10 cellular contexts compared by ENCODE assay signal in genomic region chr1:29271724-29272123, GRCh38. TPM values are rescaled to one million over a fixed set of nuclear protein-coding genes. Genes with fewer than 3 reads are reported as not detected.
DNase-seq lines count a peak whose midpoint lies in the region; ATAC-seq and TF ChIP-seq lines count a peak whose summit lies in the region.
"Had no signal": no experiment of that assay in that cellular context is flagged by ENCODE, and none has a peak within 500 bp of the region (broad histone marks: within the 10 kb centered on the region; RNA-seq: fewer than 3 reads in every experiment).

No MANE protein-coding gene starts in this region.

- ATAC-seq in thoracic aorta (ENCODE audit: insufficient number of reproducible peaks, low FRiP score, low read depth) (no peak), GM18870 (IDR thresholded peaks at IDR 0.05; ENCODE audit: unreplicated experiment) (no peak)
- no peak for ATAC-seq in stimulated activated naive CD8-positive, alpha-beta T cell treated with anti-CD3 and anti-CD28 coated beads, Interleukin-15, amount 100 ng/mL, for 72 hours

- H3K9me3 ChIP-seq in iPS-18a (ENCODE audit: control insufficient read depth, low read depth, low read length) (no peaks in the 10 kb centered on the region), thoracic aorta (no peaks in the 10 kb centered on the region)

- DNase-seq in HT-29 (ENCODE audit: low spot score) (peak; percentile 54), T47D (ENCODE audit: low read depth in 1 of 2, low spot score in 1 of 2) (peak; percentile 52 to 89), thoracic aorta (ENCODE audit: low spot score) (no peak), T-helper 9 cell (no peak), G401 (ENCODE audit: low spot score) (no peak)
- no peak for DNase-seq in stimulated activated naive CD8-positive, alpha-beta T cell treated with anti-CD3 and anti-CD28 coated beads, Interleukin-15, amount 100 ng/mL, for 72 hours
- DNase-seq: activated naive CD8-positive, alpha-beta T cell treated with anti-CD3 and anti-CD28 coated beads for 36 hours; NK-92 treated with Interleukin-12 subunit alpha and Interleukin-12 subunit beta, amount 100 ng/mL, for 24 hours had no signal

- H3K9me3 Mint-ChIP-seq in stimulated activated naive CD8-positive, alpha-beta T cell treated with anti-CD3 and anti-CD28 coated beads, Interleukin-15, amount 100 ng/mL, for 72 hours: no peaks in the 10 kb centered on the region
- H3K9me3 Mint-ChIP-seq: activated naive CD8-positive, alpha-beta T cell treated with anti-CD3 and anti-CD28 coated beads for 36 hours had no signal

- H3K27ac Mint-ChIP-seq in stimulated activated naive CD8-positive, alpha-beta T cell treated with anti-CD3 and anti-CD28 coated beads, Interleukin-15, amount 100 ng/mL, for 72 hours: peak overlapping the region in 1 of 2 donors; percentile 37
- H3K27ac Mint-ChIP-seq: activated naive CD8-positive, alpha-beta T cell treated with anti-CD3 and anti-CD28 coated beads for 36 hours had no signal

- TF ChIP-seq CTCF in thoracic aorta (IDR thresholded peaks at IDR 0.05): no peak

- H3K4me1 ChIP-seq in iPS-18a (ENCODE audit: control insufficient read depth, low read depth, low read length): peaks cover 14% of the 10 kb centered on the region
- H3K4me1 ChIP-seq in thoracic aorta (ENCODE audit: control insufficient read depth in 1 of 2, low read depth in 2 of 2): peaks cover 6 to 13% of the 10 kb centered on the region in 2 donors

- H3K27me3 ChIP-seq in iPS-18a (ENCODE audit: control insufficient read depth, insufficient read depth, low read length) (no peaks in the 10 kb centered on the region), thoracic aorta (replicated peaks; ENCODE audit: insufficient read depth) (no peaks in the 10 kb centered on the region)

- H3K36me3 ChIP-seq in iPS-18a (ENCODE audit: control insufficient read depth, low read depth, low read length) (no peaks in the 10 kb centered on the region), thoracic aorta (peaks cover 4% of the 10 kb centered on the region)

- H3K4me3 Mint-ChIP-seq in stimulated activated naive CD8-positive, alpha-beta T cell treated with anti-CD3 and anti-CD28 coated beads, Interleukin-15, amount 100 ng/mL, for 72 hours: no peak overlapping the region
- H3K4me3 Mint-ChIP-seq: activated naive CD8-positive, alpha-beta T cell treated with anti-CD3 and anti-CD28 coated beads for 36 hours had no signal

- H3K9ac ChIP-seq in iPS-18a (ENCODE audit: low read length): no peak overlapping the region

- H3K27ac ChIP-seq in iPS-18a (ENCODE audit: low read length): no peak overlapping the region
- no peak overlapping the region for H3K27ac ChIP-seq in thoracic aorta

- H3K4me3 ChIP-seq in iPS-18a (ENCODE audit: low read length): peak overlapping the region; percentile 26
- peak overlapping the region; percentile 43 for H3K4me3 ChIP-seq in thoracic aorta

- in situ Hi-C loops in T47D (cut with HindIII; ENCODE audit: low pct_unique_long_range_greater_than_20kb, low sequenced_read_pairs): no loop called here
- in situ Hi-C loops in G401 (cut with HindIII; ENCODE audit: low sequenced_read_pairs): no loop called here

- peaks cover 58% of the 10 kb centered on the region for H3K27me3 Mint-ChIP-seq in stimulated activated naive CD8-positive, alpha-beta T cell treated with anti-CD3 and anti-CD28 coated beads, Interleukin-15, amount 100 ng/mL, for 72 hours

- no peaks in the 10 kb centered on the region for H3K4me1 Mint-ChIP-seq in stimulated activated naive CD8-positive, alpha-beta T cell treated with anti-CD3 and anti-CD28 coated beads, Interleukin-15, amount 100 ng/mL, for 72 hours
- H3K4me1 Mint-ChIP-seq: activated naive CD8-positive, alpha-beta T cell treated with anti-CD3 and anti-CD28 coated beads for 36 hours had no signal

RNA-seq across cellular contexts. Expression of gene PTPRU, which starts 35.4 kb away (rescaled TPM):
- 0.03 TPM in 2 replicates for total RNA-seq in HT-29 (2014; rRNA removed; shearing (Covaris generic))
- total RNA-seq in thoracic aorta: 10 to 100 TPM; 28.7 to 47.8 TPM
- 25.4 and 35.5 TPM in 2 replicates for total RNA-seq in G401 (2014; rRNA removed; shearing (Covaris generic))

RNA-seq across cellular contexts. Expression of gene MECR, which starts 41.0 kb away (rescaled TPM):
- total RNA-seq in HT-29 (2014; rRNA removed; shearing (Covaris generic)): 24.2 and 27.8 TPM in 2 replicates
- total RNA-seq in thoracic aorta: 10 to 100 TPM in 1 of 2 donors, 1 to 10 TPM in 1; 9.2 to 32.0 TPM
- 34.2 and 41.0 TPM in 2 replicates for total RNA-seq in G401 (2014; rRNA removed; shearing (Covaris generic))

Comparison
In these comparisons a context has a peak if more than half of its experiments do, and no peak if none do; other contexts are left out.
1. DNase-seq: peak in HT-29 (single experiment) and T47D (2 of 2); none in thoracic aorta (single experiment), stimulated activated naive CD8-positive, alpha-beta T cell treated with anti-CD3 and anti-CD28 coated beads, Interleukin-15, amount 100 ng/mL, for 72 hours (0 of 2), T-helper 9 cell (single experiment) and G401 (single experiment).
2. RNA of gene PTPRU, which starts 35.4 kb away (total RNA-seq): 28.7 to 47.8 TPM in thoracic aorta and 25.4 to 35.5 TPM in G401; 0.03 TPM in HT-29; every median in the first group is over 10 times any median in the second.